In genomic region chr16:15539197-15539596, GRCh38 we compare ENCODE assay signal across 19 cellular contexts.
DNase-seq lines count a peak whose midpoint lies in the region; ATAC-seq and TF ChIP-seq lines count a peak whose summit lies in the region.
"Had no signal": no experiment of that assay in that cellular context is flagged by ENCODE, and none has a peak within 500 bp of the region (broad histone marks: within the 10 kb centered on the region; RNA-seq: fewer than 3 reads in every experiment).

No MANE protein-coding gene starts in this region.

- no peaks in the 10 kb centered on the region for H3K27me3 ChIP-seq in transverse colon
- H3K27me3 ChIP-seq: hepatocyte, neutrophil had no signal

- no peak for TF ChIP-seq EP300 in transverse colon (IDR thresholded peaks at IDR 0.05; ENCODE audit: low read depth)

- H3K9me3 ChIP-seq in transverse colon = no peaks in the 10 kb centered on the region
- H3K9me3 ChIP-seq: neutrophil had no signal

- intact Hi-C loops in transverse colon (cut with DNase I; ENCODE audit: low total_unique reads) = no loop called here

- WGBS in transverse colon (ENCODE audit: low coverage in 1 of 2), 2 donors = 70% methylated on average over 8 of the region's 8 CpGs; no CpG with 5 or more reads in 1 of the 2 donors

- no peaks in the 10 kb centered on the region for H3K4me1 ChIP-seq in transverse colon

- DNase-seq in NCI-H82 (lab: John Stamatoyannopoulos, UW) (peak; percentile 50), NCI-H82 treated with DMSO at 0.1 percent for 48 hours (lab: John Stamatoyannopoulos, UW; ENCODE audit: unreplicated experiment) (no peak), NCI-H510A treated with DMSO at 0.1 percent for 48 hours (lab: John Stamatoyannopoulos, UW) (peak; percentile 92), choroid plexus epithelial cell (ENCODE audit: low read depth) (peak; percentile 35), transverse colon (peak; percentile 15), NCI-H2029 (lab: John Stamatoyannopoulos, UW) (no peak)
- no peak for DNase-seq in NK-92 treated with Interleukin-12 subunit alpha and Interleukin-12 subunit beta, amount 100 ng/mL, for 24 hours (lab: John Stamatoyannopoulos, UW)
- DNase-seq: activated CD4-positive, alpha-beta T cell treated with anti-CD3 and anti-CD28 coated beads for 1 hour; activated effector memory CD4-positive, alpha-beta T cell treated with anti-CD3 and anti-CD28 coated beads, Interleukin-2, amount 50 U/mL, for 16 hours; effector memory CD8-positive, alpha-beta T cell; HFFc6; NCI-H2107; stimulated activated CD4-positive, alpha-beta T cell treated with anti-CD3 and anti-CD28 coated beads, Interleukin-15, amount 100 ng/mL, for 24 hours; stimulated activated naive B cell treated with anti-CD40 and anti-IgM and Interleukin-4, amounts not matched to agents 10 μg/mL and 1 μg/mL and 100 μg/mL, for 72 hours; T-helper 2 cell had no signal

- no peak for ATAC-seq in GM18868 (IDR thresholded peaks at IDR 0.05; ENCODE audit: unreplicated experiment)
- ATAC-seq: effector memory CD8-positive, alpha-beta T cell; stimulated activated naive B cell treated with anti-CD40 and anti-IgM and Interleukin-4, amounts not matched to agents 10 μg/mL and 1 μg/mL and 100 μg/mL, for 72 hours had no signal

- TF ChIP-seq CTCF in choroid plexus epithelial cell (conservative IDR thresholded peaks at IDR 0.05; ENCODE audit: low read depth, low read length) (peak; percentile 11), transverse colon (IDR thresholded peaks at IDR 0.05) (no peak)

- no peak overlapping the region for H3K27ac ChIP-seq in transverse colon
- H3K27ac ChIP-seq: C4-2B, hepatocyte, neutrophil had no signal

- TF ChIP-seq POLR2A in transverse colon (IDR thresholded peaks at IDR 0.05) = no peak

- in situ Hi-C loops in transverse colon (cut with MboI; ENCODE audit: low pct_ligation_motif_present in 1 of 4, low pct_unique_long_range_greater_than_20kb in 1 of 4, low sequenced_read_pairs in 3 of 4) = loop anchor here in 1 of 4 donors (25.0 kb wide), 1 partner anchor 102 kb away; the partner anchor contains the start of gene BMERB1

- H3K36me3 ChIP-seq in transverse colon = no peaks in the 10 kb centered on the region
- H3K36me3 ChIP-seq: neutrophil had no signal

- H3K4me3 ChIP-seq in choroid plexus epithelial cell (ENCODE audit: low read depth, low read length) = no peak overlapping the region
- no peak overlapping the region for H3K4me3 ChIP-seq in transverse colon
- H3K4me3 ChIP-seq: hepatocyte had no signal

Comparison
In these comparisons a context has a peak if more than half of its experiments do, and no peak if none do; other contexts are left out.
1. DNase-seq: peak in NCI-H82 (single experiment), NCI-H510A treated with DMSO at 0.1 percent for 48 hours (single experiment), choroid plexus epithelial cell (single experiment) and transverse colon (single experiment); none in NCI-H82 treated with DMSO at 0.1 percent for 48 hours (single experiment), NK-92 treated with Interleukin-12 subunit alpha and Interleukin-12 subunit beta, amount 100 ng/mL, for 24 hours (single experiment) and NCI-H2029 (single experiment).